8 cellular contexts compared by ENCODE assay signal in the genomic region with DNA sequence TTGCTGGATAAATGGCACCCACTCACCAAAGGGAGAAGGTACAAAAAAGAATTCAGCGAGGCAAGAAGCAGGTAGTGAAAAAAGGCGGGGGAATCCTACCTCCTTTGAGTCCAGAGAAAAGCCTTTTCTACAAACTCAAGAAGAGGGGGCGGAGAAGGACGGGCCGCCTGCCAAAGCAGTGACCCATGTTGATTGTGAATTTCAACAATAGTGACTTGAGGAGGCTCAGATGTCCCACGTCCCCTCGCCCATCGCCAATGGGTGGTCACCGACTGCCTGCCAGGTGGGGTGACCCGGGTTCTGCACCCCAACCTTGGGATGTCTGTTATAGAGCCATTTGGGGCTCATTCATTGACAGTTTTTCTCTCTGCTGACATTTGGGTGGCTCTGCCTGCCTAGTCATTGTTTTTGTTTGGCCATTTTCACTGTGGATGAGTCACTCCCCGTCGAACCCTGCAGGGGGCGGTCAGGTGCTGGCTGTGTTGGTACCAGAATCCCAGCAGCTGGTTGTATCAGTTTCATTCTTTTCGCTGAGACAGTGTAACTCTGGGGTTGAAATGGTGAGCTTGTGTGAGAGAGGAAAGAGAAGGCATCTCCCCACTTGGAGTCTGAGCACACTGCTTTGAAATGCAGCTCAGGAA.
A peak's percentile ranks its signal among the peaks of the same experiment; 100 is the strongest.
DNase-seq lines count a peak whose midpoint lies in the region; ATAC-seq and TF ChIP-seq lines count a peak whose summit lies in the region.
"Had no signal": no experiment of that assay in that cellular context is flagged by ENCODE, and none has a peak within 500 bp of the region (broad histone marks: within the 10 kb centered on the region; RNA-seq: fewer than 3 reads in every experiment).

No MANE protein-coding gene starts in this region.

- peak overlapping the region in 53 of 59 donors; percentile 5 to 83 (median 69) for H3K27ac ChIP-seq in dorsolateral prefrontal cortex
- H3K27ac ChIP-seq in prostate gland: no peak overlapping the region
- H3K27ac ChIP-seq: skin epidermis had no signal

- no peaks in the 10 kb centered on the region for H3K36me3 ChIP-seq in prostate gland

- no peaks in the 10 kb centered on the region for H3K9me3 Mint-ChIP-seq in nephron progenitor cell

- no peaks in the 10 kb centered on the region for H3K36me3 Mint-ChIP-seq in nephron progenitor cell (ENCODE audit: low read depth)

- TF ChIP-seq CTCF in dorsolateral prefrontal cortex (IDR thresholded peaks at IDR 0.05 in 54 of 56, conservative IDR thresholded peaks at IDR 0.05 in 2 of 56; ENCODE audit: low read depth in 1 of 56, partially characterized antibody in 56 of 56): peak; percentile 21 to 79 (median 64)
- TF ChIP-seq CTCF in nephron progenitor cell (IDR thresholded peaks at IDR 0.05): peak; percentile 57
- TF ChIP-seq CTCF in prostate gland (IDR thresholded peaks at IDR 0.05): peak in 2 of 4 experiments; percentile 24 to 37

- H3K27me3 ChIP-seq in dorsolateral prefrontal cortex (no peaks in the 10 kb centered on the region), prostate gland (replicated peaks; ENCODE audit: insufficient read depth) (no peaks in the 10 kb centered on the region)

- H3K4me3 ChIP-seq in dorsolateral prefrontal cortex (peak overlapping the region in 10 of 59 donors; percentile 3 to 37 (median 28)), prostate gland (no peak overlapping the region)
- H3K4me3 ChIP-seq: skin epidermis had no signal

- no peak for ATAC-seq in GM21737 (IDR thresholded peaks at IDR 0.05; ENCODE audit: unreplicated experiment)

- peaks cover 78% of the 10 kb centered on the region for H3K4me1 Mint-ChIP-seq in nephron progenitor cell

- no peaks in the 10 kb centered on the region for H3K4me1 ChIP-seq in prostate gland (replicated peaks)

- WGBS in prostate gland: 72% methylated on average over 14 of the region's 14 CpGs

- intact Hi-C loops in dorsolateral prefrontal cortex (cut with DNase I): loop anchor here (2.0 to 10.0 kb wide), 8 partner anchors 35 to 491 kb away; a partner anchor contains a TSS
- intact Hi-C loops in prostate gland (cut with DNase I): loop anchor here (5.0 to 10.0 kb wide), 5 partner anchors 165 to 505 kb away; a partner anchor contains a TSS

- no peak for TF ChIP-seq POLR2A in prostate gland (IDR thresholded peaks at IDR 0.05)

- no peaks in the 10 kb centered on the region for H3K9me3 ChIP-seq in prostate gland

- no peak overlapping the region for H3K4me3 Mint-ChIP-seq in nephron progenitor cell

- peak overlapping the region; percentile 99 for H3K27ac Mint-ChIP-seq in nephron progenitor cell

- peaks cover 25% of the 10 kb centered on the region for H3K27me3 Mint-ChIP-seq in nephron progenitor cell (ENCODE audit: low read depth, poor library complexity)

- peak; percentile 91 for DNase-seq in ELF-1 (ENCODE audit: low read depth, low spot score)
- peak; percentile 78 for DNase-seq in H4 (ENCODE audit: low spot score)
- DNase-seq in NCI-H69 (lab: John Stamatoyannopoulos, UW): peak; percentile 89
- peak; percentile 32 to 84 (median 78) for DNase-seq in dorsolateral prefrontal cortex
- DNase-seq in nephron progenitor cell: peak; percentile 63
- DNase-seq in prostate gland (ENCODE audit: low spot score): no peak

Comparison
In these comparisons a context has a peak if more than half of its experiments do, and no peak if none do; other contexts are left out.
1. H3K27ac ChIP-seq: peak in dorsolateral prefrontal cortex (53 of 59); none in prostate gland (0 of 2).